9 cellular contexts compared by ENCODE assay signal in genomic region chr1:172342584-172343245, GRCh38.
A peak's percentile ranks its signal among the peaks of the same experiment; 100 is the strongest.
DNase-seq lines count a peak whose midpoint lies in the region; ATAC-seq and TF ChIP-seq lines count a peak whose summit lies in the region.
"Had no signal": no experiment of that assay in that cellular context is flagged by ENCODE, and none has a peak within 500 bp of the region (broad histone marks: within the 10 kb centered on the region; RNA-seq: fewer than 3 reads in every experiment).

No MANE protein-coding gene starts in this region.

- H3K27me3 Mint-ChIP-seq in brain: no peaks in the 10 kb centered on the region
- H3K27me3 Mint-ChIP-seq in stimulated activated naive B cell treated with anti-CD40 and anti-IgM and Interleukin-4, amounts not matched to agents 10 μg/mL and 1 μg/mL and 100 μg/mL, for 72 hours: no peaks in the 10 kb centered on the region

- 71 to 80% methylated on average over 4 of the region's 4 CpGs for WGBS in body of pancreas, 2 donors

- H3K4me3 Mint-ChIP-seq in brain: peak overlapping the region in 2 of 5 experiments; percentile 23 to 25
- H3K4me3 Mint-ChIP-seq in stimulated activated naive B cell treated with anti-CD40 and anti-IgM and Interleukin-4, amounts not matched to agents 10 μg/mL and 1 μg/mL and 100 μg/mL, for 72 hours: peak overlapping the region in 1 of 2 donors; percentile 74

- H3K36me3 Mint-ChIP-seq in brain: peaks cover 20% of the 10 kb centered on the region
- peaks cover 2 to 8% of the 10 kb centered on the region in 2 donors for H3K36me3 Mint-ChIP-seq in stimulated activated naive B cell treated with anti-CD40 and anti-IgM and Interleukin-4, amounts not matched to agents 10 μg/mL and 1 μg/mL and 100 μg/mL, for 72 hours

- H3K4me1 Mint-ChIP-seq in brain: peaks cover 37% of the 10 kb centered on the region
- H3K4me1 Mint-ChIP-seq in stimulated activated naive B cell treated with anti-CD40 and anti-IgM and Interleukin-4, amounts not matched to agents 10 μg/mL and 1 μg/mL and 100 μg/mL, for 72 hours: peaks cover 29 to 64% of the 10 kb centered on the region in 2 donors

- H3K9me3 ChIP-seq in body of pancreas: no peaks in the 10 kb centered on the region

- intact Hi-C loops in body of pancreas (cut with DNase I): no loop called here

- H3K27ac Mint-ChIP-seq in brain: peak overlapping the region in 4 of 5 experiments; percentile 29 to 91 (median 67)
- peak overlapping the region; percentile 81 for H3K27ac Mint-ChIP-seq in stimulated activated naive B cell treated with anti-CD40 and anti-IgM and Interleukin-4, amounts not matched to agents 10 μg/mL and 1 μg/mL and 100 μg/mL, for 72 hours

- H3K36me3 ChIP-seq in body of pancreas (replicated peaks in 1 of 2; ENCODE audit: insufficient read depth in 1 of 2, low read depth in 2 of 2): no peaks in the 10 kb centered on the region

- no peak overlapping the region for H3K4me3 ChIP-seq in body of pancreas

- TF ChIP-seq POLR2A in body of pancreas (IDR thresholded peaks at IDR 0.05): no peak

- ATAC-seq in GM19455 (IDR thresholded peaks at IDR 0.05; ENCODE audit: unreplicated experiment) (peak; percentile 41), HG03558 (IDR thresholded peaks at IDR 0.05; ENCODE audit: extremely low read depth, unreplicated experiment) (peak; percentile 25), GM19395 (IDR thresholded peaks at IDR 0.05; ENCODE audit: unreplicated experiment) (no peak), body of pancreas (no peak)
- ATAC-seq in stimulated activated naive B cell treated with anti-CD40 and anti-IgM and Interleukin-4, amounts not matched to agents 10 μg/mL and 1 μg/mL and 100 μg/mL, for 72 hours (replicated peaks): peak; percentile 80 to 87

- no peak for TF ChIP-seq CTCF in brain (conservative IDR thresholded peaks at IDR 0.05)
- TF ChIP-seq CTCF in body of pancreas (IDR thresholded peaks at IDR 0.05): no peak

- no peak for DNase-seq in stimulated activated naive B cell treated with anti-CD40 and anti-IgM and Interleukin-4, amounts not matched to agents 10 μg/mL and 1 μg/mL and 100 μg/mL, for 72 hours
- DNase-seq in Ammon's horn (ENCODE audit: low spot score) (no peak), body of pancreas (no peak)
- DNase-seq in stimulated activated CD4-positive, alpha-beta T cell treated with anti-CD3 and anti-CD28 coated beads, Interleukin-4, amount 100 ng/mL, for 1 hour: no peak

- H3K4me1 ChIP-seq in body of pancreas: no peaks in the 10 kb centered on the region

- H3K27me3 ChIP-seq in body of pancreas: no peaks in the 10 kb centered on the region

- no peak overlapping the region for H3K27ac ChIP-seq in body of pancreas
- H3K27ac ChIP-seq: HL-60 had no signal

- peaks cover 15 to 22% (median 16%) of the 10 kb centered on the region in 5 experiments for H3K9me3 Mint-ChIP-seq in brain
- peaks cover 6 to 15% of the 10 kb centered on the region in 2 donors for H3K9me3 Mint-ChIP-seq in stimulated activated naive B cell treated with anti-CD40 and anti-IgM and Interleukin-4, amounts not matched to agents 10 μg/mL and 1 μg/mL and 100 μg/mL, for 72 hours

Comparison
In these comparisons a context has a peak if more than half of its experiments do, and no peak if none do; other contexts are left out.
1. ATAC-seq: peak in GM19455 (single experiment), HG03558 (single experiment) and stimulated activated naive B cell treated with anti-CD40 and anti-IgM and Interleukin-4, amounts not matched to agents 10 μg/mL and 1 μg/mL and 100 μg/mL, for 72 hours (2 of 2); none in GM19395 (single experiment) and body of pancreas (single experiment).